In genomic region chr6:18021166-18021850, GRCh38 we compare ENCODE assay signal across 15 cellular contexts. TPM values are rescaled to one million over a fixed set of nuclear protein-coding genes. Genes with fewer than 3 reads are reported as not detected.
DNase-seq lines count a peak whose midpoint lies in the region; ATAC-seq and TF ChIP-seq lines count a peak whose summit lies in the region.
"Had no signal": no experiment of that assay in that cellular context is flagged by ENCODE, and none has a peak within 500 bp of the region (broad histone marks: within the 10 kb centered on the region; RNA-seq: fewer than 3 reads in every experiment).

No MANE protein-coding gene starts in this region.

- H2AFZ ChIP-seq in neuronal stem cell (ENCODE audit: low read length) (peak overlapping the region; percentile 87), PC-3 (ENCODE audit: low read length) (no peak overlapping the region)
- H2AFZ ChIP-seq: GM23248 had no signal

- peak overlapping the region; percentile 82 for H3K18ac ChIP-seq in neuronal stem cell (ENCODE audit: low read length)

- H3K14ac ChIP-seq in neuronal stem cell (ENCODE audit: low read length), result peak overlapping the region; percentile 13

- no peak overlapping the region for H3K23ac ChIP-seq in neuronal stem cell (ENCODE audit: low read depth, low read length, poor library complexity)

- H3K27me3 Mint-ChIP-seq in activated CD8-positive, alpha-beta T cell treated with anti-CD3 and anti-CD28 coated beads for 36 hours, result peaks cover 2% of the 10 kb centered on the region

- no peaks in the 10 kb centered on the region for H3K79me1 ChIP-seq in neuronal stem cell (ENCODE audit: low read depth, low read length)

- H3K36me3 Mint-ChIP-seq in activated CD8-positive, alpha-beta T cell treated with anti-CD3 and anti-CD28 coated beads for 36 hours (ENCODE audit: low read depth), result no peaks in the 10 kb centered on the region
- H3K36me3 Mint-ChIP-seq: CD8-positive, alpha-beta T cell; T-cell had no signal

- peak overlapping the region; percentile 72 for H2BK15ac ChIP-seq in neuronal stem cell (ENCODE audit: low read length)

- H4K20me1 ChIP-seq in PC-3 (ENCODE audit: low read length), result no peaks in the 10 kb centered on the region

- no peak overlapping the region for H3K4me3 Mint-ChIP-seq in activated CD8-positive, alpha-beta T cell treated with anti-CD3 and anti-CD28 coated beads for 36 hours
- H3K4me3 Mint-ChIP-seq: CD8-positive, alpha-beta T cell; T-cell had no signal

- no peak overlapping the region for H2AK5ac ChIP-seq in neuronal stem cell (ENCODE audit: low read depth, low read length)

- H2BK12ac ChIP-seq in neuronal stem cell (ENCODE audit: low read length), result peak overlapping the region; percentile 64

- peak overlapping the region; percentile 22 for H4K91ac ChIP-seq in neuronal stem cell (ENCODE audit: low read depth, low read length, poor library complexity)

- H3K27ac Mint-ChIP-seq in activated CD8-positive, alpha-beta T cell treated with anti-CD3 and anti-CD28 coated beads for 36 hours, result no peak overlapping the region
- H3K27ac Mint-ChIP-seq: CD8-positive, alpha-beta T cell; T-cell had no signal

- H3K79me2 ChIP-seq in PC-3 (ENCODE audit: low read length), result no peaks in the 10 kb centered on the region

- CTCF ChIA-PET in activated CD8-positive, alpha-beta T cell treated with anti-CD3 and anti-CD28 coated beads for 36 hours (lab: Charles Lee), result no interaction called here
- CTCF ChIA-PET in PC-3 (lab: Charles Lee), result no interaction called here

- peak overlapping the region; percentile 84 for H2BK5ac ChIP-seq in neuronal stem cell (ENCODE audit: low read length)

- 90% methylated on average over 18 of the region's 18 CpGs for WGBS in HUES64
- WGBS in neuronal stem cell (ENCODE audit: extremely low coverage in 2 of 2, insufficient read length in 2 of 2, insufficient replicate concordance in 1 of 2), 2 donors, result no CpG with 5 or more reads among the region's 18 CpGs

- H3K27me3 ChIP-seq in HUES64 (ENCODE audit: insufficient read depth, low read length) (no peaks in the 10 kb centered on the region), WERI-Rb-1 (ENCODE audit: insufficient read depth, low read depth, severe bottlenecking) (no peaks in the 10 kb centered on the region), foreskin keratinocyte (no peaks in the 10 kb centered on the region), neuronal stem cell (ENCODE audit: control insufficient read depth in 3 of 3, insufficient read depth in 3 of 3, low read depth in 1 of 3, low read length in 3 of 3) (no peaks in the 10 kb centered on the region), PC-3 (ENCODE audit: low read length) (no peaks in the 10 kb centered on the region)

- H3K9me3 Mint-ChIP-seq in activated CD8-positive, alpha-beta T cell treated with anti-CD3 and anti-CD28 coated beads for 36 hours, result no peaks in the 10 kb centered on the region
- H3K9me3 Mint-ChIP-seq: CD8-positive, alpha-beta T cell; T-cell had no signal

- H3K4me3 ChIP-seq in HUES64 (ENCODE audit: low read length), result no peak overlapping the region
- no peak overlapping the region for H3K4me3 ChIP-seq in WERI-Rb-1 (ENCODE audit: low read depth, low read length)
- H3K4me3 ChIP-seq in neuronal stem cell (ENCODE audit: low read length in 2 of 2), result no peak overlapping the region
- no peak overlapping the region for H3K4me3 ChIP-seq in PC-3 (ENCODE audit: low read length)
- H3K4me3 ChIP-seq: GM23248 had no signal

- H3K9ac ChIP-seq in HUES64 (ENCODE audit: low read depth, low read length), result no peak overlapping the region
- no peak overlapping the region for H3K9ac ChIP-seq in neuronal stem cell (ENCODE audit: low read depth, low read length, poor library complexity)
- H3K9ac ChIP-seq in PC-3 (ENCODE audit: low read length), result no peak overlapping the region
- H3K9ac ChIP-seq: GM23248 had no signal

- DNase-seq in WERI-Rb-1, result peak; percentile 4
- DNase-seq in foreskin keratinocyte, result peak; percentile 89 to 94
- DNase-seq in neuronal stem cell (ENCODE audit: low spot score), result no peak
- DNase-seq in activated CD8-positive, alpha-beta T cell treated with anti-CD3 and anti-CD28 coated beads for 36 hours, result no peak
- DNase-seq in kidney tubule cell (ENCODE audit: low spot score), result no peak
- DNase-seq in NCI-H187 treated with DMSO at 0.1 percent for 48 hours (lab: John Stamatoyannopoulos, UW), result no peak
- no peak for DNase-seq in PC-3
- DNase-seq: CD8-positive, alpha-beta T cell; GM23248; NCI-H146; NCI-H2107; NCI-H226; NCI-H526; T-cell had no signal

- H2BK120ac ChIP-seq in neuronal stem cell (ENCODE audit: low read depth, low read length), result peak overlapping the region; percentile 84

- peaks cover 33% of the 10 kb centered on the region for H3K4me1 ChIP-seq in HUES64 (ENCODE audit: insufficient read depth, low read length)
- peaks cover 28% of the 10 kb centered on the region for H3K4me1 ChIP-seq in foreskin keratinocyte
- peaks cover 11 to 17% of the 10 kb centered on the region in 2 donors for H3K4me1 ChIP-seq in neuronal stem cell (ENCODE audit: control insufficient read depth in 2 of 2, insufficient read depth in 1 of 2, low read depth in 1 of 2, low read length in 2 of 2)
- H3K4me1 ChIP-seq in PC-3 (ENCODE audit: insufficient read depth, low read length), result peaks cover 17% of the 10 kb centered on the region; the same call in 1 of the 2 replicates

- no peaks in the 10 kb centered on the region for H3K9me2 ChIP-seq in PC-3 (replicated peaks; ENCODE audit: low read length)

- H3K36me3 ChIP-seq in HUES64 (ENCODE audit: insufficient read depth, low read length) (no peaks in the 10 kb centered on the region), WERI-Rb-1 (no peaks in the 10 kb centered on the region), neuronal stem cell (replicated peaks in 1 of 2; ENCODE audit: control insufficient read depth in 2 of 2, insufficient read depth in 2 of 2, low read length in 2 of 2) (no peaks in the 10 kb centered on the region), PC-3 (ENCODE audit: low read depth, low read length) (no peaks in the 10 kb centered on the region)

- no peak overlapping the region for H3K4ac ChIP-seq in neuronal stem cell (ENCODE audit: low read length)

- TF ChIP-seq CTCF in WERI-Rb-1 (IDR thresholded peaks at IDR 0.05; ENCODE audit: low read depth, low read length) (no peak), foreskin keratinocyte (conservative IDR thresholded peaks at IDR 0.05) (no peak), PC-3 (conservative IDR thresholded peaks at IDR 0.05; ENCODE audit: low read depth, low read length) (no peak)
- no peak for TF ChIP-seq CTCF in activated CD8-positive, alpha-beta T cell treated with anti-CD3 and anti-CD28 coated beads for 36 hours (IDR thresholded peaks at IDR 0.05)

- H3K27ac ChIP-seq in HUES64 (ENCODE audit: low read depth, low read length) (peak overlapping the region; percentile 20; the same call in 1 of the 2 replicates), WERI-Rb-1 (no peak overlapping the region), foreskin keratinocyte (peak overlapping the region; percentile 8), neuronal stem cell (replicated peaks; ENCODE audit: low read length) (no peak overlapping the region), PC-3 (ENCODE audit: low read length) (no peak overlapping the region)
- H3K27ac ChIP-seq: GM23248 had no signal

- POLR2A ChIA-PET in activated CD8-positive, alpha-beta T cell treated with anti-CD3 and anti-CD28 coated beads for 36 hours (lab: Charles Lee), result no interaction called here
- POLR2A ChIA-PET in PC-3 (lab: Charles Lee; ENCODE audit: unreplicated experiment), result no interaction called here

- no peaks in the 10 kb centered on the region for H3K4me1 Mint-ChIP-seq in activated CD8-positive, alpha-beta T cell treated with anti-CD3 and anti-CD28 coated beads for 36 hours (ENCODE audit: low read depth)
- H3K4me1 Mint-ChIP-seq: T-cell had no signal

- no TSS peak for BruUV-seq in PC-3 (replicated peaks; lab: Mats Ljungman, UMichigan)

- intact Hi-C loops in activated CD8-positive, alpha-beta T cell treated with anti-CD3 and anti-CD28 coated beads for 36 hours (cut with micrococcal nuclease), result no loop called here
- intact Hi-C loops in PC-3 (cut with micrococcal nuclease), result no loop called here

- peak; percentile 8 for ATAC-seq in foreskin keratinocyte
- ATAC-seq in activated CD8-positive, alpha-beta T cell treated with anti-CD3 and anti-CD28 coated beads for 36 hours, result no peak
- ATAC-seq in PC-3, result no peak
- ATAC-seq: CD8-positive, alpha-beta T cell; T-cell had no signal

- H3K9me3 ChIP-seq in HUES64 (ENCODE audit: insufficient read depth, low read depth, low read length) (no peaks in the 10 kb centered on the region), WERI-Rb-1 (ENCODE audit: severe bottlenecking) (peaks cover 4% of the 10 kb centered on the region), neuronal stem cell (replicated peaks in 1 of 2; ENCODE audit: control insufficient read depth in 2 of 2, insufficient read depth in 1 of 2, low read depth in 1 of 2, low read length in 2 of 2) (peaks cover 0 to 2% of the 10 kb centered on the region in 2 donors), PC-3 (ENCODE audit: low read length) (no peaks in the 10 kb centered on the region)

- H4K8ac ChIP-seq in neuronal stem cell (ENCODE audit: low read depth, low read length), result no peak overlapping the region

- H3F3A ChIP-seq in PC-3 (ENCODE audit: low read length, unreplicated experiment), result no peaks in the 10 kb centered on the region

- H3K4me2 ChIP-seq in neuronal stem cell (ENCODE audit: insufficient read depth, low read length, poor library complexity, severe bottlenecking) (no peak overlapping the region), PC-3 (ENCODE audit: low read length) (no peak overlapping the region)

RNA-seq across cellular contexts. Expression of gene KIF13A, which starts 33.9 kb away (rescaled TPM):
- 18.7 TPM for polyA plus RNA-seq in HUES64 (2013, experiment 1 of 2)
- 19.6 TPM for polyA plus RNA-seq in HUES64 (2013, experiment 2 of 2)
- total RNA-seq in foreskin keratinocyte (84.2 and 89.1 TPM in 2 replicates), PC-3 (2014; rRNA removed) (21.3 and 27.1 TPM in 2 replicates)
- 24.8 and 32.3 TPM in 2 replicates for polyA plus RNA-seq in foreskin keratinocyte
- 9.1 TPM for polyA plus RNA-seq in neuronal stem cell (2013, experiment 1 of 2)
- 9.1 TPM for polyA plus RNA-seq in neuronal stem cell (2013, experiment 2 of 2)
- total RNA-seq in activated CD8-positive, alpha-beta T cell treated with anti-CD3 and anti-CD28 coated beads for 36 hours, result not detected

Comparison
In these comparisons a context has a peak if more than half of its experiments do, and no peak if none do; other contexts are left out.
1. H3K27ac ChIP-seq: peak in HUES64 (single experiment) and foreskin keratinocyte (single experiment); none in WERI-Rb-1 (single experiment), neuronal stem cell (single experiment) and PC-3 (single experiment).
2. DNase-seq: peak in WERI-Rb-1 (single experiment) and foreskin keratinocyte (2 of 2); none in neuronal stem cell (single experiment), activated CD8-positive, alpha-beta T cell treated with anti-CD3 and anti-CD28 coated beads for 36 hours (single experiment), kidney tubule cell (single experiment), NCI-H187 treated with DMSO at 0.1 percent for 48 hours (single experiment) and PC-3 (single experiment).
3. RNA of gene KIF13A, which starts 33.9 kb away (total RNA-seq): 84.2 to 89.1 TPM in foreskin keratinocyte and 21.3 to 27.1 TPM in PC-3; not detected in activated CD8-positive, alpha-beta T cell treated with anti-CD3 and anti-CD28 coated beads for 36 hours; every median in the first group is over 10 times any median in the second.